7 cellular contexts compared by ENCODE assay signal in genomic region chr16:80091453-80091852, GRCh38.
DNase-seq lines count a peak whose midpoint lies in the region; ATAC-seq, FAIRE-seq and TF ChIP-seq lines count a peak whose summit lies in the region.
"Not testable (repeated sequence)": the region's sequence is repeated elsewhere in the genome, so short reads cannot be mapped to it uniquely, and the experiment has no call there.

No MANE protein-coding gene starts in this region.

- H3K79me2 ChIP-seq in HepG2 (ENCODE audit: insufficient read depth, low read length): not testable (repeated sequence)

- H4K20me1 ChIP-seq in HepG2 (ENCODE audit: insufficient read depth, low read length): not testable (repeated sequence)

- intact Hi-C loops in right cardiac atrium (cut with DNase I): not testable (repeated sequence)
- intact Hi-C loops in HepG2 (cut with micrococcal nuclease; ENCODE audit: unreplicated experiment): loop anchor here (2.0 to 10.0 kb wide), 2 partner anchors 19 to 373 kb away; no protein-coding TSS in a partner anchor

- not testable (repeated sequence) for H3K4me3 Mint-ChIP-seq in endodermal cell

- not testable (repeated sequence) for H3K9me3 Mint-ChIP-seq in endodermal cell

- not testable (repeated sequence) for FAIRE-seq in HepG2 (lab: Jason Lieb, UNC)

- DNase-seq in ELR (ENCODE audit: low read depth) (peak; percentile 9), HT-29 (ENCODE audit: low spot score) (peak; percentile 39), NCI-H510A treated with DMSO at 0.1 percent for 48 hours (lab: John Stamatoyannopoulos, UW) (peak; percentile 6), SJSA1 (ENCODE audit: low read depth in 1 of 2, low spot score in 2 of 2) (peak; percentile 12 to 49), endodermal cell (peak; percentile 66), right cardiac atrium (peak in 2 of 3 donors; percentile 17 to 51)
- DNase-seq in HepG2 (ENCODE audit: low spot score): not testable (repeated sequence)

- H3K9me3 ChIP-seq in SJSA1 (replicated peaks); endodermal cell (ENCODE audit: control insufficient read depth, low read length); right cardiac atrium (ENCODE audit: control insufficient read depth, low read length); HepG2 (ENCODE audit: low read length): not testable (repeated sequence)

- POLR2A ChIA-PET in HepG2 (lab: Yijun Ruan, JAX): not testable (repeated sequence)

- not testable (repeated sequence) for BruUV-seq in HepG2 (replicated peaks; lab: Mats Ljungman, UMichigan)

- H3K4me1 ChIP-seq in SJSA1 (replicated peaks); endodermal cell (ENCODE audit: control insufficient read depth, insufficient read depth, low read length); right cardiac atrium (ENCODE audit: control insufficient read depth, insufficient read depth, low read length); HepG2 (ENCODE audit: insufficient read depth, low read length): not testable (repeated sequence)

- H3K27me3 ChIP-seq in SJSA1 (replicated peaks); endodermal cell (ENCODE audit: control insufficient read depth, insufficient read depth, low read length, poor library complexity, severe bottlenecking); right cardiac atrium (ENCODE audit: control insufficient read depth, insufficient read depth); HepG2 (ENCODE audit: control insufficient read depth in 1 of 2, insufficient read depth in 2 of 2, low read length in 2 of 2): not testable (repeated sequence)

- H3K4me3 ChIP-seq in SJSA1; endodermal cell (ENCODE audit: low read length); right cardiac atrium (ENCODE audit: low read length); HepG2 (replicated peaks in 1 of 3; ENCODE audit: insufficient read depth in 1 of 3, low read depth in 2 of 3, low read length in 3 of 3): not testable (repeated sequence)

- in situ Hi-C loops in HepG2 (cut with HindIII; ENCODE audit: extremely low pct_ligation_motif_present, low pct_unique_long_range_greater_than_20kb): not testable (repeated sequence)

- H3K4me2 ChIP-seq in HepG2 (ENCODE audit: low read depth, low read length): not testable (repeated sequence)

- not testable (repeated sequence) for H3K27me3 Mint-ChIP-seq in endodermal cell (ENCODE audit: insufficient read depth)

- not testable (repeated sequence) for TF ChIP-seq EP300 in HepG2 (IDR thresholded peaks at IDR 0.05; ENCODE audit: low read depth in 2 of 2, low read length in 2 of 2); HepG2 (CRISPR knock-in tag; IDR thresholded peaks at IDR 0.05; ENCODE audit: borderline replicate concordance)

- 14% methylated on average over 2 of the region's 4 CpGs; no CpG with 5 or more reads in 1 of the 2 experiments for WGBS in endodermal cell (ENCODE audit: insufficient coverage in 1 of 2, insufficient read length in 1 of 2), 2 experiments
- WGBS in right cardiac atrium: 60% methylated on average over 4 of the region's 4 CpGs
- WGBS in HepG2 (ENCODE audit: low lambda C conversion rate): 6% methylated on average over 4 of the region's 4 CpGs

- not testable (repeated sequence) for TF ChIP-seq RAD21 in HepG2 (CRISPR knock-in tag; IDR thresholded peaks at IDR 0.05)

- H3K27ac ChIP-seq in SJSA1; endodermal cell (ENCODE audit: low read depth, low read length); right cardiac atrium (ENCODE audit: low read length); HepG2 (ENCODE audit: extremely low read length, insufficient read depth, low read length): not testable (repeated sequence)

- not testable (repeated sequence) for H3K36me3 Mint-ChIP-seq in endodermal cell (ENCODE audit: low read depth)

- not testable (repeated sequence) for H2AFZ ChIP-seq in HepG2 (ENCODE audit: low read length)

- not testable (repeated sequence) for TF ChIP-seq POLR2A in HepG2 (IDR thresholded peaks at IDR 0.05; ENCODE audit: insufficient read depth in 1 of 2, low read depth in 2 of 2, low read length in 2 of 2)

- H3K36me3 ChIP-seq in SJSA1; endodermal cell (ENCODE audit: control insufficient read depth, insufficient read depth, low read length); HepG2 (replicated peaks in 1 of 2; ENCODE audit: control insufficient read depth in 1 of 2, insufficient read depth in 2 of 2, low read length in 2 of 2): not testable (repeated sequence)

- CTCF ChIA-PET in HepG2 (lab: Yijun Ruan, JAX; ENCODE audit: low intra/inter-chr PET ratio, low total read pairs): not testable (repeated sequence)

- not testable (repeated sequence) for H3K27ac Mint-ChIP-seq in endodermal cell

- H3K4me1 Mint-ChIP-seq in endodermal cell: peaks cover 14% of the 10 kb centered on the region

- not testable (repeated sequence) for H3K9ac ChIP-seq in endodermal cell (ENCODE audit: extremely low read depth, low read length, poor library complexity, severe bottlenecking); HepG2 (ENCODE audit: insufficient read depth, low read depth, low read length)

- ATAC-seq in right cardiac atrium: peak in 1 of 2 donors; percentile 73
- not testable (repeated sequence) for ATAC-seq in HepG2

- peak; percentile 14 for TF ChIP-seq CTCF in endodermal cell (conservative IDR thresholded peaks at IDR 0.05)
- not testable (repeated sequence) for TF ChIP-seq CTCF in HepG2 (CRISPR knock-in tag; IDR thresholded peaks at IDR 0.05)

TF ChIP-seq in HepG2, 621 proteins besides CTCF, POLR2A, EP300 and RAD21:
- TF ChIP-seq FOXA3 (CRISPR knock-in tag; IDR thresholded peaks at IDR 0.05) (0 out of 2 replicates have a peak, but pooled peaks have one; percentile 23), FOXA1 (CRISPR knock-in tag; IDR thresholded peaks at IDR 0.05) (peak; percentile 52; the same call in 1 of the 2 replicates), PATZ1 (CRISPR knock-in tag; IDR thresholded peaks at IDR 0.05) (peak; percentile 59; the same call in 1 of the 2 replicates)
- not testable (repeated sequence) for TF ChIP-seq FOXA1 (IDR thresholded peaks at IDR 0.05)
